ENCODE assay signal across 13 cellular contexts in the genomic region with DNA sequence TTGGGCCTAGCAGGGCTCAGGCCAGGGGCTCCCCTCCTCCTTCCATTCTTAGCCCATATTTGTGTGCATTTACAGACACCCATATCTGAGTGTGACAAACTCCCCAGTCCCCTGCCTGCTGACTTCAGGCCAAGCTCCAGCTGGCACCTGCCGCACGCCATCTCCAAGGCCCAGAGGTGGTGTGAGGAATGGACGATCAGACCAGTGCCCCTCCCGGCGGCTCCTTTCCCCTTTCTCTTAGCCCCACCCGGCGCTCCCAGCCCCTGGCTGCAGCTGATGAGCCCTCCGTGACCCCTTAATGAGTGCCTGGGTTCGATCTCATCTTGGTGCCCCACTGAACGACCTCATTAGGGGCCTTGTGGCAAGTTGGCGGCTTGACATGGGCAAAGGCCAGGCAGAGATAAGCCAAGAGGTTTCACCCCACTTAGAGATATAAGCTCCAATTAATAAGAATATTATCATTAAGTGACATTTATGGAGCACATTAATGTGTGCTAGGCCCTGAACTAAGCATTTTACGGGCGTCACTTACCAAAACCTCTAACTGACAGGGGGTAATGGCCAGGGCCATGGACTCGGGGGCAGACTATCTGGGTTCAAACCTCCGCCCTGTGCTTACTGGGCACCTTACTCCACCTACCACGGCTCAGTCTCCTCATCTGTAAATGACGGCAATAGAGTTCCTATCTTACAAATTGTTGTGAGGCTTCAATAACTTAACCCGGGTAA.
"Had no signal": no experiment of that assay in that cellular context is flagged by ENCODE, and none has a peak within 500 bp of the region (broad histone marks: within the 10 kb centered on the region; RNA-seq: fewer than 3 reads in every experiment).

No MANE protein-coding gene starts in this region.

- H3K27me3 Mint-ChIP-seq: activated CD4-positive, alpha-beta memory T cell treated with anti-CD3 and anti-CD28 coated beads, Interleukin-2, amount 10 ng/mL, durations not matched to agents 7 days and 5 days; activated naive CD8-positive, alpha-beta T cell treated with anti-CD3 and anti-CD28 coated beads, Interleukin-2, amount 50 U/mL, for 24 hours; dendritic cell treated with granulocyte-macrophage colony-stimulating factor and Interleukin-4, amounts not matched to agents 40 ng/mL and 50 ng/mL, for 4 days had no signal

- DNase-seq: activated CD4-positive, alpha-beta memory T cell treated with anti-CD3 and anti-CD28 coated beads, Interleukin-2, amount 10 ng/mL, durations not matched to agents 7 days and 5 days; activated CD4-positive, alpha-beta T cell treated with anti-CD3 and anti-CD28 coated beads for 1 hour; activated naive CD4-positive, alpha-beta T cell; activated naive CD8-positive, alpha-beta T cell treated with anti-CD3 and anti-CD28 coated beads, Interleukin-2, amount 50 U/mL, for 24 hours; activated T-cell treated with anti-CD3 and anti-CD28 coated beads, Interleukin-2, amount 50 U/mL, for 72 hours; immature natural killer cell; ovary had no signal

- H3K36me3 ChIP-seq: ovary, tibial nerve, vagina had no signal

- ATAC-seq: activated T-cell treated with anti-CD3 and anti-CD28 coated beads, Interleukin-2, amount 50 U/mL, for 72 hours; stimulated activated effector memory CD8-positive, alpha-beta T cell treated with anti-CD3 and anti-CD28 coated beads, Interleukin-12 subunit alpha, Interleukin-12 subunit beta, amount 100 ng/mL, for 72 hours had no signal

- H3K4me3 Mint-ChIP-seq: activated CD4-positive, alpha-beta memory T cell treated with anti-CD3 and anti-CD28 coated beads, Interleukin-2, amount 10 ng/mL, durations not matched to agents 7 days and 5 days; activated naive CD8-positive, alpha-beta T cell treated with anti-CD3 and anti-CD28 coated beads, Interleukin-2, amount 50 U/mL, for 24 hours; activated T-cell treated with anti-CD3 and anti-CD28 coated beads, Interleukin-2, amount 50 U/mL, for 72 hours; dendritic cell treated with granulocyte-macrophage colony-stimulating factor and Interleukin-4, amounts not matched to agents 40 ng/mL and 50 ng/mL, for 4 days; immature natural killer cell; neural crest cell; stimulated activated effector memory CD8-positive, alpha-beta T cell treated with anti-CD3 and anti-CD28 coated beads, Interleukin-12 subunit alpha, Interleukin-12 subunit beta, amount 100 ng/mL, for 72 hours had no signal

- H3K27me3 ChIP-seq: ovary, tibial nerve, vagina had no signal

- H3K4me3 ChIP-seq: ovary, skin epidermis, tibial nerve, vagina had no signal

- H3K9me3 Mint-ChIP-seq: activated naive CD8-positive, alpha-beta T cell treated with anti-CD3 and anti-CD28 coated beads, Interleukin-2, amount 50 U/mL, for 24 hours; activated T-cell treated with anti-CD3 and anti-CD28 coated beads, Interleukin-2, amount 50 U/mL, for 72 hours; dendritic cell treated with granulocyte-macrophage colony-stimulating factor and Interleukin-4, amounts not matched to agents 40 ng/mL and 50 ng/mL, for 4 days; neural crest cell; stimulated activated effector memory CD8-positive, alpha-beta T cell treated with anti-CD3 and anti-CD28 coated beads, Interleukin-12 subunit alpha, Interleukin-12 subunit beta, amount 100 ng/mL, for 72 hours had no signal

- H3K27ac Mint-ChIP-seq: activated CD4-positive, alpha-beta memory T cell treated with anti-CD3 and anti-CD28 coated beads, Interleukin-2, amount 10 ng/mL, durations not matched to agents 7 days and 5 days; activated naive CD8-positive, alpha-beta T cell treated with anti-CD3 and anti-CD28 coated beads, Interleukin-2, amount 50 U/mL, for 24 hours; activated T-cell treated with anti-CD3 and anti-CD28 coated beads, Interleukin-2, amount 50 U/mL, for 72 hours; dendritic cell treated with granulocyte-macrophage colony-stimulating factor and Interleukin-4, amounts not matched to agents 40 ng/mL and 50 ng/mL, for 4 days had no signal

- H3K27ac ChIP-seq: ovary, vagina had no signal

- H3K9me3 ChIP-seq: ovary, tibial nerve, vagina had no signal
